ENCODE assay signal across 1 cellular context in the genomic region with DNA sequence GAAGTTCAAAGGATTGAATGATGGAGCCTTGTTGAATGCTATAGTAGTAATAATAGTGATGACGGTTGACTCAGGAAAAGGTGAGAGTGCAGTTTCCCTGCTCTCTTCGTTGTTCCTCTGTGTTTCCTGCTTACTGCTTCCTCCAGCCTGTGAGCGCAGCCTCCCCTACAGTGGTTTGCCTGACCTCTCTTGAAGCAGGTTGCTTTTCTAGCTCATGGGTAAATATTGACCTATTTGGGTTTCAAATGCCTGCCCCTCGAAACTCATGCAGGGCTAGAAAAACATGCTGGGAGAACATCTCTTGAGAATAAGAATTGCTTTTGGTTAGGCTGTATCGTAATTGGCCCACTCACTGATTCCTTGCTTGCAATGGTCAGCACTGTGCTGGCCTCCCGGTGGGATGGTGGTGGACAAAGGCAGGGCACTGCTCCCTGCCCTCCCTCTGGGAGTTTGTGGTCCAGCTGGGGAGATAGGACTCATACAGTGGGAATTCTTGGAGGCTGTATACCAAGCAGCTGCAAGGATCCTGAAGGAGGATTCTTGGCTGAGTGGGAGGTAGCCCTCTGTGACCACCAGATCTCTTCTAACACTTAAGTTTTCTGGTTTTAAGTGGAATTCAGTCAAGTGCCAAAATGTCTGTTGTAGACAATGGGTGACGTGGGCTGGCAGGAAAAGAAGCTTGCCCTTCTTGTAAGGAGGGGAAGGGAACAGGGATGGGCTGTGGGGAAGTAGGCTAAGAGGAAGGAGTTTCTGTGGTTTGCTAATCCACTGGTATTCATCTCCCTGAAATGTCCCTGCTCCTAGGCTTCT.
TF ChIP-seq lines count a peak whose summit lies in the region.

No MANE protein-coding gene starts in this region.

TF ChIP-seq in HepG2, 621 proteins besides CTCF, POLR2A, EP300 and RAD21 (continued from another document and continues in another):
- TF ChIP-seq, protein P1, sequence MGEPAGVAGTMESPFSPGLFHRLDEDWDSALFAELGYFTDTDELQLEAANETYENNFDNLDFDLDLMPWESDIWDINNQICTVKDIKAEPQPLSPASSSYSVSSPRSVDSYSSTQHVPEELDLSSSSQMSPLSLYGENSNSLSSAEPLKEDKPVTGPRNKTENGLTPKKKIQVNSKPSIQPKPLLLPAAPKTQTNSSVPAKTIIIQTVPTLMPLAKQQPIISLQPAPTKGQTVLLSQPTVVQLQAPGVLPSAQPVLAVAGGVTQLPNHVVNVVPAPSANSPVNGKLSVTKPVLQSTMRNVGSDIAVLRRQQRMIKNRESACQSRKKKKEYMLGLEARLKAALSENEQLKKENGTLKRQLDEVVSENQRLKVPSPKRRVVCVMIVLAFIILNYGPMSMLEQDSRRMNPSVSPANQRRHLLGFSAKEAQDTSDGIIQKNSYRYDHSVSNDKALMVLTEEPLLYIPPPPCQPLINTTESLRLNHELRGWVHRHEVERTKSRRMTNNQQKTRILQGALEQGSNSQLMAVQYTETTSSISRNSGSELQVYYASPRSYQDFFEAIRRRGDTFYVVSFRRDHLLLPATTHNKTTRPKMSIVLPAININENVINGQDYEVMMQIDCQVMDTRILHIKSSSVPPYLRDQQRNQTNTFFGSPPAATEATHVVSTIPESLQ (CRISPR knock-in tag; conservative IDR thresholded peaks at IDR 0.05): no peak
- TF ChIP-seq CCAR2 (optimal IDR thresholded peaks at IDR 0.05; ENCODE audit: low read depth, low read length) (no peak), ZFP37 (CRISPR knock-in tag; IDR thresholded peaks at IDR 0.05; ENCODE audit: borderline replicate concordance) (no peak), ZNF34 (CRISPR knock-in tag; IDR thresholded peaks at IDR 0.05; ENCODE audit: borderline replicate concordance) (0 out of 2 replicates have a peak, but pooled peaks have one; percentile 11), TGIF2 (CRISPR knock-in tag; IDR thresholded peaks at IDR 0.05) (no peak; the same call in 1 of the 2 replicates), ZNF670 (CRISPR knock-in tag; IDR thresholded peaks at IDR 0.05; ENCODE audit: borderline replicate concordance) (no peak), KAT8 (CRISPR knock-in tag; IDR thresholded peaks at IDR 0.05) (peak; percentile 65; the same call in 1 of the 2 replicates), RARG (CRISPR knock-in tag; IDR thresholded peaks at IDR 0.05; ENCODE audit: low read depth) (no peak), ZNF460 (CRISPR knock-in tag; IDR thresholded peaks at IDR 0.05; ENCODE audit: borderline replicate concordance) (no peak), ZNF556 (CRISPR knock-in tag; IDR thresholded peaks at IDR 0.05; ENCODE audit: borderline replicate concordance) (peak; percentile 71; the same call in 1 of the 2 replicates), ZNF709 (CRISPR knock-in tag; IDR thresholded peaks at IDR 0.05) (no peak), IKZF1 (IDR thresholded peaks at IDR 0.05) (no peak), CENPT (CRISPR knock-in tag; IDR thresholded peaks at IDR 0.05; ENCODE audit: low read depth) (no peak), FLYWCH1 (CRISPR knock-in tag; IDR thresholded peaks at IDR 0.05) (no peak), DNMT3B (CRISPR knock-in tag; conservative IDR thresholded peaks at IDR 0.05) (no peak), HNRNPK (IDR thresholded peaks at IDR 0.05; ENCODE audit: low read depth, low read length, poor library complexity, severe bottlenecking) (no peak), ZNF549 (CRISPR knock-in tag; IDR thresholded peaks at IDR 0.05) (no peak), RFX1 (IDR thresholded peaks at IDR 0.05) (no peak), SP140L (CRISPR knock-in tag; IDR thresholded peaks at IDR 0.05; ENCODE audit: borderline replicate concordance) (no peak)
- TF ChIP-seq, protein P2, sequence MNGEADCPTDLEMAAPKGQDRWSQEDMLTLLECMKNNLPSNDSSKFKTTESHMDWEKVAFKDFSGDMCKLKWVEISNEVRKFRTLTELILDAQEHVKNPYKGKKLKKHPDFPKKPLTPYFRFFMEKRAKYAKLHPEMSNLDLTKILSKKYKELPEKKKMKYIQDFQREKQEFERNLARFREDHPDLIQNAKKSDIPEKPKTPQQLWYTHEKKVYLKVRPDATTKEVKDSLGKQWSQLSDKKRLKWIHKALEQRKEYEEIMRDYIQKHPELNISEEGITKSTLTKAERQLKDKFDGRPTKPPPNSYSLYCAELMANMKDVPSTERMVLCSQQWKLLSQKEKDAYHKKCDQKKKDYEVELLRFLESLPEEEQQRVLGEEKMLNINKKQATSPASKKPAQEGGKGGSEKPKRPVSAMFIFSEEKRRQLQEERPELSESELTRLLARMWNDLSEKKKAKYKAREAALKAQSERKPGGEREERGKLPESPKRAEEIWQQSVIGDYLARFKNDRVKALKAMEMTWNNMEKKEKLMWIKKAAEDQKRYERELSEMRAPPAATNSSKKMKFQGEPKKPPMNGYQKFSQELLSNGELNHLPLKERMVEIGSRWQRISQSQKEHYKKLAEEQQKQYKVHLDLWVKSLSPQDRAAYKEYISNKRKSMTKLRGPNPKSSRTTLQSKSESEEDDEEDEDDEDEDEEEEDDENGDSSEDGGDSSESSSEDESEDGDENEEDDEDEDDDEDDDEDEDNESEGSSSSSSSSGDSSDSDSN (CRISPR knock-in tag; IDR thresholded peaks at IDR 0.05): peak; percentile 46; the same call in 1 of the 2 replicates
- TF ChIP-seq, protein P3, sequence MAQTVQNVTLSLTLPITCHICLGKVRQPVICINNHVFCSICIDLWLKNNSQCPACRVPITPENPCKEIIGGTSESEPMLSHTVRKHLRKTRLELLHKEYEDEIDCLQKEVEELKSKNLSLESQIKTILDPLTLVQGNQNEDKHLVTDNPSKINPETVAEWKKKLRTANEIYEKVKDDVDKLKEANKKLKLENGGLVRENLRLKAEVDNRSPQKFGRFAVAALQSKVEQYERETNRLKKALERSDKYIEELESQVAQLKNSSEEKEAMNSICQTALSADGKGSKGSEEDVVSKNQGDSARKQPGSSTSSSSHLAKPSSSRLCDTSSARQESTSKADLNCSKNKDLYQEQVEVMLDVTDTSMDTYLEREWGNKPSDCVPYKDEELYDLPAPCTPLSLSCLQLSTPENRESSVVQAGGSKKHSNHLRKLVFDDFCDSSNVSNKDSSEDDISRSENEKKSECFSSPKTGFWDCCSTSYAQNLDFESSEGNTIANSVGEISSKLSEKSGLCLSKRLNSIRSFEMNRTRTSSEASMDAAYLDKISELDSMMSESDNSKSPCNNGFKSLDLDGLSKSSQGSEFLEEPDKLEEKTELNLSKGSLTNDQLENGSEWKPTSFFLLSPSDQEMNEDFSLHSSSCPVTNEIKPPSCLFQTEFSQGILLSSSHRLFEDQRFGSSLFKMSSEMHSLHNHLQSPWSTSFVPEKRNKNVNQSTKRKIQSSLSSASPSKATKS (CRISPR knock-in tag; IDR thresholded peaks at IDR 0.05): no peak
- TF ChIP-seq, protein P4, sequence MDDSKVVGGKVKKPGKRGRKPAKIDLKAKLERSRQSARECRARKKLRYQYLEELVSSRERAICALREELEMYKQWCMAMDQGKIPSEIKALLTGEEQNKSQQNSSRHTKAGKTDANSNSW (CRISPR knock-in tag; IDR thresholded peaks at IDR 0.05; ENCODE audit: borderline replicate concordance): no peak
- TF ChIP-seq, protein P5, sequence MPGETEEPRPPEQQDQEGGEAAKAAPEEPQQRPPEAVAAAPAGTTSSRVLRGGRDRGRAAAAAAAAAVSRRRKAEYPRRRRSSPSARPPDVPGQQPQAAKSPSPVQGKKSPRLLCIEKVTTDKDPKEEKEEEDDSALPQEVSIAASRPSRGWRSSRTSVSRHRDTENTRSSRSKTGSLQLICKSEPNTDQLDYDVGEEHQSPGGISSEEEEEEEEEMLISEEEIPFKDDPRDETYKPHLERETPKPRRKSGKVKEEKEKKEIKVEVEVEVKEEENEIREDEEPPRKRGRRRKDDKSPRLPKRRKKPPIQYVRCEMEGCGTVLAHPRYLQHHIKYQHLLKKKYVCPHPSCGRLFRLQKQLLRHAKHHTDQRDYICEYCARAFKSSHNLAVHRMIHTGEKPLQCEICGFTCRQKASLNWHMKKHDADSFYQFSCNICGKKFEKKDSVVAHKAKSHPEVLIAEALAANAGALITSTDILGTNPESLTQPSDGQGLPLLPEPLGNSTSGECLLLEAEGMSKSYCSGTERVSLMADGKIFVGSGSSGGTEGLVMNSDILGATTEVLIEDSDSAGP (CRISPR knock-in tag; IDR thresholded peaks at IDR 0.05; ENCODE audit: borderline replicate concordance): no peak
- TF ChIP-seq, protein P6, sequence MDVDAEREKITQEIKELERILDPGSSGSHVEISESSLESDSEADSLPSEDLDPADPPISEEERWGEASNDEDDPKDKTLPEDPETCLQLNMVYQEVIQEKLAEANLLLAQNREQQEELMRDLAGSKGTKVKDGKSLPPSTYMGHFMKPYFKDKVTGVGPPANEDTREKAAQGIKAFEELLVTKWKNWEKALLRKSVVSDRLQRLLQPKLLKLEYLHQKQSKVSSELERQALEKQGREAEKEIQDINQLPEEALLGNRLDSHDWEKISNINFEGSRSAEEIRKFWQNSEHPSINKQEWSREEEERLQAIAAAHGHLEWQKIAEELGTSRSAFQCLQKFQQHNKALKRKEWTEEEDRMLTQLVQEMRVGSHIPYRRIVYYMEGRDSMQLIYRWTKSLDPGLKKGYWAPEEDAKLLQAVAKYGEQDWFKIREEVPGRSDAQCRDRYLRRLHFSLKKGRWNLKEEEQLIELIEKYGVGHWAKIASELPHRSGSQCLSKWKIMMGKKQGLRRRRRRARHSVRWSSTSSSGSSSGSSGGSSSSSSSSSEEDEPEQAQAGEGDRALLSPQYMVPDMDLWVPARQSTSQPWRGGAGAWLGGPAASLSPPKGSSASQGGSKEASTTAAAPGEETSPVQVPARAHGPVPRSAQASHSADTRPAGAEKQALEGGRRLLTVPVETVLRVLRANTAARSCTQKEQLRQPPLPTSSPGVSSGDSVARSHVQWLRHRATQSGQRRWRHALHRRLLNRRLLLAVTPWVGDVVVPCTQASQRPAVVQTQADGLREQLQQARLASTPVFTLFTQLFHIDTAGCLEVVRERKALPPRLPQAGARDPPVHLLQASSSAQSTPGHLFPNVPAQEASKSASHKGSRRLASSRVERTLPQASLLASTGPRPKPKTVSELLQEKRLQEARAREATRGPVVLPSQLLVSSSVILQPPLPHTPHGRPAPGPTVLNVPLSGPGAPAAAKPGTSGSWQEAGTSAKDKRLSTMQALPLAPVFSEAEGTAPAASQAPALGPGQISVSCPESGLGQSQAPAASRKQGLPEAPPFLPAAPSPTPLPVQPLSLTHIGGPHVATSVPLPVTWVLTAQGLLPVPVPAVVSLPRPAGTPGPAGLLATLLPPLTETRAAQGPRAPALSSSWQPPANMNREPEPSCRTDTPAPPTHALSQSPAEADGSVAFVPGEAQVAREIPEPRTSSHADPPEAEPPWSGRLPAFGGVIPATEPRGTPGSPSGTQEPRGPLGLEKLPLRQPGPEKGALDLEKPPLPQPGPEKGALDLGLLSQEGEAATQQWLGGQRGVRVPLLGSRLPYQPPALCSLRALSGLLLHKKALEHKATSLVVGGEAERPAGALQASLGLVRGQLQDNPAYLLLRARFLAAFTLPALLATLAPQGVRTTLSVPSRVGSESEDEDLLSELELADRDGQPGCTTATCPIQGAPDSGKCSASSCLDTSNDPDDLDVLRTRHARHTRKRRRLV (CRISPR knock-in tag; IDR thresholded peaks at IDR 0.05): no peak
- TF ChIP-seq, protein P7, sequence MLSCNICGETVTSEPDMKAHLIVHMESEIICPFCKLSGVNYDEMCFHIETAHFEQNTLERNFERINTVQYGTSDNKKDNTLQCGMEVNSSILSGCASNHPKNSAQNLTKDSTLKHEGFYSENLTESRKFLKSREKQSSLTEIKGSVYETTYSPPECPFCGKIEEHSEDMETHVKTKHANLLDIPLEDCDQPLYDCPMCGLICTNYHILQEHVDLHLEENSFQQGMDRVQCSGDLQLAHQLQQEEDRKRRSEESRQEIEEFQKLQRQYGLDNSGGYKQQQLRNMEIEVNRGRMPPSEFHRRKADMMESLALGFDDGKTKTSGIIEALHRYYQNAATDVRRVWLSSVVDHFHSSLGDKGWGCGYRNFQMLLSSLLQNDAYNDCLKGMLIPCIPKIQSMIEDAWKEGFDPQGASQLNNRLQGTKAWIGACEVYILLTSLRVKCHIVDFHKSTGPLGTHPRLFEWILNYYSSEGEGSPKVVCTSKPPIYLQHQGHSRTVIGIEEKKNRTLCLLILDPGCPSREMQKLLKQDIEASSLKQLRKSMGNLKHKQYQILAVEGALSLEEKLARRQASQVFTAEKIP (CRISPR knock-in tag; IDR thresholded peaks at IDR 0.05; ENCODE audit: borderline replicate concordance): no peak
- TF ChIP-seq, protein P8, sequence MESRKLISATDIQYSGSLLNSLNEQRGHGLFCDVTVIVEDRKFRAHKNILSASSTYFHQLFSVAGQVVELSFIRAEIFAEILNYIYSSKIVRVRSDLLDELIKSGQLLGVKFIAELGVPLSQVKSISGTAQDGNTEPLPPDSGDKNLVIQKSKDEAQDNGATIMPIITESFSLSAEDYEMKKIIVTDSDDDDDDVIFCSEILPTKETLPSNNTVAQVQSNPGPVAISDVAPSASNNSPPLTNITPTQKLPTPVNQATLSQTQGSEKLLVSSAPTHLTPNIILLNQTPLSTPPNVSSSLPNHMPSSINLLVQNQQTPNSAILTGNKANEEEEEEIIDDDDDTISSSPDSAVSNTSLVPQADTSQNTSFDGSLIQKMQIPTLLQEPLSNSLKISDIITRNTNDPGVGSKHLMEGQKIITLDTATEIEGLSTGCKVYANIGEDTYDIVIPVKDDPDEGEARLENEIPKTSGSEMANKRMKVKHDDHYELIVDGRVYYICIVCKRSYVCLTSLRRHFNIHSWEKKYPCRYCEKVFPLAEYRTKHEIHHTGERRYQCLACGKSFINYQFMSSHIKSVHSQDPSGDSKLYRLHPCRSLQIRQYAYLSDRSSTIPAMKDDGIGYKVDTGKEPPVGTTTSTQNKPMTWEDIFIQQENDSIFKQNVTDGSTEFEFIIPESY (CRISPR knock-in tag; IDR thresholded peaks at IDR 0.05): no peak
- TF ChIP-seq, protein P9, sequence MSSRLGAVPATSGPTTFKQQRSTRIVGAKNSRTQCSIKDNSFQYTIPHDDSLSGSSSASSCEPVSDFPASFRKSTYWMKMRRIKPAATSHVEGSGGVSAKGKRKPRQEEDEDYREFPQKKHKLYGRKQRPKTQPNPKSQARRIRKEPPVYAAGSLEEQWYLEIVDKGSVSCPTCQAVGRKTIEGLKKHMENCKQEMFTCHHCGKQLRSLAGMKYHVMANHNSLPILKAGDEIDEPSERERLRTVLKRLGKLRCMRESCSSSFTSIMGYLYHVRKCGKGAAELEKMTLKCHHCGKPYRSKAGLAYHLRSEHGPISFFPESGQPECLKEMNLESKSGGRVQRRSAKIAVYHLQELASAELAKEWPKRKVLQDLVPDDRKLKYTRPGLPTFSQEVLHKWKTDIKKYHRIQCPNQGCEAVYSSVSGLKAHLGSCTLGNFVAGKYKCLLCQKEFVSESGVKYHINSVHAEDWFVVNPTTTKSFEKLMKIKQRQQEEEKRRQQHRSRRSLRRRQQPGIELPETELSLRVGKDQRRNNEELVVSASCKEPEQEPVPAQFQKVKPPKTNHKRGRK (CRISPR knock-in tag; IDR thresholded peaks at IDR 0.05): no peak; the same call in 1 of the 2 replicates
- TF ChIP-seq, protein P10, sequence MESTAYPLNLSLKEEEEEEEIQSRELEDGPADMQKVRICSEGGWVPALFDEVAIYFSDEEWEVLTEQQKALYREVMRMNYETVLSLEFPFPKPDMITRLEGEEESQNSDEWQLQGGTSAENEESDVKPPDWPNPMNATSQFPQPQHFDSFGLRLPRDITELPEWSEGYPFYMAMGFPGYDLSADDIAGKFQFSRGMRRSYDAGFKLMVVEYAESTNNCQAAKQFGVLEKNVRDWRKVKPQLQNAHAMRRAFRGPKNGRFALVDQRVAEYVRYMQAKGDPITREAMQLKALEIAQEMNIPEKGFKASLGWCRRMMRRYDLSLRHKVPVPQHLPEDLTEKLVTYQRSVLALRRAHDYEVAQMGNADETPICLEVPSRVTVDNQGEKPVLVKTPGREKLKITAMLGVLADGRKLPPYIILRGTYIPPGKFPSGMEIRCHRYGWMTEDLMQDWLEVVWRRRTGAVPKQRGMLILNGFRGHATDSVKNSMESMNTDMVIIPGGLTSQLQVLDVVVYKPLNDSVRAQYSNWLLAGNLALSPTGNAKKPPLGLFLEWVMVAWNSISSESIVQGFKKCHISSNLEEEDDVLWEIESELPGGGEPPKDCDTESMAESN (CRISPR knock-in tag; conservative IDR thresholded peaks at IDR 0.05): no peak
- TF ChIP-seq, protein P11, sequence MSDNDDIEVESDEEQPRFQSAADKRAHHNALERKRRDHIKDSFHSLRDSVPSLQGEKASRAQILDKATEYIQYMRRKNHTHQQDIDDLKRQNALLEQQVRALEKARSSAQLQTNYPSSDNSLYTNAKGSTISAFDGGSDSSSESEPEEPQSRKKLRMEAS (IDR thresholded peaks at IDR 0.05): peak; percentile 60; the same call in 1 of the 2 replicates
